ENCODE assay signal across 23 cellular contexts in the genomic region with DNA sequence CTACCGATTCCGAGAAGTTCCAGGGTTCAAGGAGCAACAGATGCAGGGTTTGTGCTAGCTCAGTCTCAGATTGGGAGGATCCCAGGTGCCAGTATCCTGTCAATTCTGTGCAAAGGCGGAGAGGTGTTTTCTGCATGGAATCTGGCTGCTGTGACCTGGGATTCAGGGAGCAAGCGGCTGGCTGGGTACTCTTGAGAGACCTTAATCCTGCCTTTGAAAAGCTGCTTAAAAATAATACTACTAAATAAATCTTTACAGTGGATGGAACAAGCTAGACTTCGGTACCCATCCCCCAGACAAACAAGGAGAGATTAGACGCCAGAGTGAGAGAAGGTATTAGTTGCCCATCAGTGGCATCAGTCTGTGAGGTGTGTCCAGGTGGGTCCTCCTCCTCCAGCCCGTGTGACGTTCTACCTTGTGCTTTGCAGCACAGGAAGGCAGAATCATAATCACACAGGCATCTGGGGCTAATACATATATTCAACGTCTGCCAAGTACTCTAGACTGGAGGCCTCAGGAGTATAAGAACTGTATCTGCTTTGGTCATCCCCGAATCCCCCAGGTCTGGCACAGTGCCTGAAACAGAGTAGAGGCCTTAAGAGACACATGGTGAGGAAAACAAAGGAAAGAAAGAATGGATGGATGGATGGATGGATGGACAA.
"Had no signal": no experiment of that assay in that cellular context is flagged by ENCODE, and none has a peak within 500 bp of the region (broad histone marks: within the 10 kb centered on the region; RNA-seq: fewer than 3 reads in every experiment).

No MANE protein-coding gene starts in this region.

- H3K36me3 ChIP-seq: cardiac muscle cell had no signal

- H3K27me3 Mint-ChIP-seq: activated CD4-positive, alpha-beta memory T cell treated with anti-CD3 and anti-CD28 coated beads, Interleukin-2, amount 10 ng/mL, durations not matched to agents 7 days and 5 days; activated naive CD8-positive, alpha-beta T cell; brain had no signal

- ATAC-seq: activated CD4-positive, alpha-beta T cell treated with anti-CD3 and anti-CD28 coated beads for 36 hours; activated T-helper 17 cell treated with anti-CD3 and anti-CD28 coated beads, Interleukin-2, amount 50 U/mL, for 72 hours; T-helper 17 cell had no signal

- H3K4me3 Mint-ChIP-seq: activated CD4-positive, alpha-beta memory T cell treated with anti-CD3 and anti-CD28 coated beads, Interleukin-2, amount 10 ng/mL, durations not matched to agents 7 days and 5 days; activated CD4-positive, alpha-beta T cell treated with anti-CD3 and anti-CD28 coated beads for 36 hours; activated naive CD4-positive, alpha-beta T cell treated with anti-CD3 and anti-CD28 coated beads for 36 hours; activated naive CD8-positive, alpha-beta T cell; activated T-helper 17 cell treated with anti-CD3 and anti-CD28 coated beads, Interleukin-2, amount 50 U/mL, for 72 hours; brain; T-helper 17 cell had no signal

- H3K9me3 Mint-ChIP-seq: activated CD4-positive, alpha-beta memory T cell treated with anti-CD3 and anti-CD28 coated beads, Interleukin-2, amount 10 ng/mL, durations not matched to agents 7 days and 5 days; activated naive CD4-positive, alpha-beta T cell treated with anti-CD3 and anti-CD28 coated beads for 36 hours; activated T-helper 17 cell treated with anti-CD3 and anti-CD28 coated beads, Interleukin-2, amount 50 U/mL, for 72 hours; brain had no signal

- H3K27ac Mint-ChIP-seq: activated CD4-positive, alpha-beta memory T cell treated with anti-CD3 and anti-CD28 coated beads, Interleukin-2, amount 10 ng/mL, durations not matched to agents 7 days and 5 days; activated CD4-positive, alpha-beta T cell treated with anti-CD3 and anti-CD28 coated beads for 36 hours; activated naive CD4-positive, alpha-beta T cell treated with anti-CD3 and anti-CD28 coated beads for 36 hours; activated naive CD8-positive, alpha-beta T cell; activated T-helper 17 cell treated with anti-CD3 and anti-CD28 coated beads, Interleukin-2, amount 50 U/mL, for 72 hours; T-helper 17 cell had no signal

- H3K4me1 Mint-ChIP-seq: activated CD4-positive, alpha-beta memory T cell treated with anti-CD3 and anti-CD28 coated beads, Interleukin-2, amount 10 ng/mL, durations not matched to agents 7 days and 5 days; activated CD4-positive, alpha-beta T cell treated with anti-CD3 and anti-CD28 coated beads for 36 hours; activated T-helper 17 cell treated with anti-CD3 and anti-CD28 coated beads, Interleukin-2, amount 50 U/mL, for 72 hours; T-helper 17 cell had no signal

- DNase-seq: activated CD4-positive, alpha-beta memory T cell treated with anti-CD3 and anti-CD28 coated beads, Interleukin-2, amount 10 ng/mL, durations not matched to agents 7 days and 5 days; activated CD4-positive, alpha-beta T cell treated with anti-CD3 and anti-CD28 coated beads for 36 hours; activated CD4-positive, alpha-beta T cell treated with anti-CD3 and anti-CD28 coated beads, Interleukin-2, amount 50 U/mL, for 1 hour; activated gamma-delta T cell; activated naive CD4-positive, alpha-beta T cell treated with anti-CD3 and anti-CD28 coated beads for 36 hours; activated T-cell treated with anti-CD3 and anti-CD28 coated beads for 4 hours; activated T-cell treated with anti-CD3 and anti-CD28 coated beads, Interleukin-2, amount 50 U/mL, for 48 hours; amygdala; cerebellar nuclear complex; NCI-H1048; NCI-H1417 treated with DMSO at 0.1 percent for 48 hours; NCI-H1694; NCI-H2029; NCI-H2107; NCI-H510A treated with DMSO at 0.1 percent for 48 hours; NCI-H69; SIG-M5; T-helper 17 cell; T-helper 9 cell had no signal

- H3K4me3 ChIP-seq: cardiac muscle cell had no signal

- H3K36me3 Mint-ChIP-seq: activated naive CD8-positive, alpha-beta T cell; brain had no signal
